8 cellular contexts compared by ENCODE assay signal in the genomic region with DNA sequence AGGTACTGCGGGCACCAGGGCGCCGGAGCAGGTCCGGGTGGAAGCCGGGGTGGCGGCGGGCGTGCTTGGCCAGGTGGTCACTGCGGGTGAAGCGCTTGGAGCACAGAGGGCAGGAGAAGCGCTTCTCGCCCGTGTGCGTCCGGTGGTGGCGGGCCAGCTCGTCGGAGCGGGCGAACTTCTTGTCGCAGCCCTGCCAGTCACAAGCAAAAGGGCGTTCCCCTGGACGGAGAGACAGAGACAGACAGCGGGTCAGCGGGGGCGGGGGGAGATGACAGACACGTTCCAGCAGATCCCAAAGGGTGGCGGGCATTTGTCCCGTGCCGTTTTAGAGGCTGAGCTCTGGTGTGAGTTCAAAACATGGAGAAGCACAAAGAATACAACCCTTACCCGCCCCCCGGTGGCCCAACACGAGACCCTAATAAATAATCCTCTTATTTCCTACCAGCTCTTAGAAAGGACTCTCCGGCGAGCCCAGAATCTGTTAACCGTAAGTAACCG. TPM values are rescaled to one million over a fixed set of nuclear protein-coding genes. Genes with fewer than 3 reads are reported as not detected.
DNase-seq lines count a peak whose midpoint lies in the region; ATAC-seq and TF ChIP-seq lines count a peak whose summit lies in the region.

No MANE protein-coding gene starts in this region.

- H3K27me3 Mint-ChIP-seq in activated T-cell treated with anti-CD3 and anti-CD28 coated beads, Interleukin-2, amount 50 U/mL, for 24 hours, result no peaks in the 10 kb centered on the region
- H3K27me3 Mint-ChIP-seq in activated T-cell treated with anti-CD3 and anti-CD28 coated beads, Interleukin-2, amount 50 U/mL, for 4 hours (ENCODE audit: low read depth), result no peaks in the 10 kb centered on the region
- peaks cover 4% of the 10 kb centered on the region for H3K27me3 Mint-ChIP-seq in progenitor cell of endocrine pancreas

- no peaks in the 10 kb centered on the region for H3K36me3 ChIP-seq in transverse colon

- peak overlapping the region; percentile 78 for H3K4me3 Mint-ChIP-seq in activated T-cell treated with anti-CD3 and anti-CD28 coated beads, Interleukin-2, amount 50 U/mL, for 24 hours
- no peak overlapping the region for H3K4me3 Mint-ChIP-seq in activated T-cell treated with anti-CD3 and anti-CD28 coated beads, Interleukin-2, amount 50 U/mL, for 4 hours
- no peak overlapping the region for H3K4me3 Mint-ChIP-seq in progenitor cell of endocrine pancreas (ENCODE audit: low read depth)

- TF ChIP-seq POLR2A in transverse colon (IDR thresholded peaks at IDR 0.05), result no peak

- TF ChIP-seq EP300 in transverse colon (IDR thresholded peaks at IDR 0.05; ENCODE audit: low read depth), result no peak

- no peak for ATAC-seq in activated T-cell treated with anti-CD3 and anti-CD28 coated beads, Interleukin-2, amount 50 U/mL, for 4 hours
- no peak for ATAC-seq in left colon

- DNase-seq in activated T-cell treated with anti-CD3 and anti-CD28 coated beads, Interleukin-2, amount 50 U/mL, for 24 hours, result no peak
- DNase-seq in activated T-cell treated with anti-CD3 and anti-CD28 coated beads, Interleukin-2, amount 50 U/mL, for 4 hours, result no peak
- DNase-seq in left colon (peak; percentile 59 to 65), transverse colon (peak; percentile 36), inferior parietal cortex (ENCODE audit: extremely low spot score) (no peak), GF-D8 (lab: John Stamatoyannopoulos, UW) (no peak), progenitor cell of endocrine pancreas (ENCODE audit: low spot score, unreplicated experiment) (no peak)

- peak overlapping the region; percentile 91 for H3K27ac Mint-ChIP-seq in activated T-cell treated with anti-CD3 and anti-CD28 coated beads, Interleukin-2, amount 50 U/mL, for 24 hours
- no peak overlapping the region for H3K27ac Mint-ChIP-seq in progenitor cell of endocrine pancreas

- H3K27me3 ChIP-seq in transverse colon, result no peaks in the 10 kb centered on the region

- peak overlapping the region in 1 of 4 donors; percentile 55 for H3K4me3 ChIP-seq in transverse colon

- peaks cover 73% of the 10 kb centered on the region for H3K4me1 Mint-ChIP-seq in activated T-cell treated with anti-CD3 and anti-CD28 coated beads, Interleukin-2, amount 50 U/mL, for 24 hours (ENCODE audit: low read depth)
- peaks cover 63% of the 10 kb centered on the region for H3K4me1 Mint-ChIP-seq in activated T-cell treated with anti-CD3 and anti-CD28 coated beads, Interleukin-2, amount 50 U/mL, for 4 hours (ENCODE audit: low read depth)
- peaks cover 4% of the 10 kb centered on the region for H3K4me1 Mint-ChIP-seq in progenitor cell of endocrine pancreas (ENCODE audit: low read depth)

- peaks cover 52 to 79% (median 75%) of the 10 kb centered on the region in 4 donors for H3K4me1 ChIP-seq in transverse colon

- H3K9me3 Mint-ChIP-seq in activated T-cell treated with anti-CD3 and anti-CD28 coated beads, Interleukin-2, amount 50 U/mL, for 24 hours, result no peaks in the 10 kb centered on the region
- H3K9me3 Mint-ChIP-seq in activated T-cell treated with anti-CD3 and anti-CD28 coated beads, Interleukin-2, amount 50 U/mL, for 4 hours, result no peaks in the 10 kb centered on the region
- H3K9me3 Mint-ChIP-seq in progenitor cell of endocrine pancreas (ENCODE audit: low read depth), result no peaks in the 10 kb centered on the region

- 78% methylated on average over 37 of the region's 37 CpGs; no CpG with 5 or more reads in 1 of the 2 donors for WGBS in transverse colon (ENCODE audit: low coverage in 1 of 2), 2 donors

- H3K36me3 Mint-ChIP-seq in activated T-cell treated with anti-CD3 and anti-CD28 coated beads, Interleukin-2, amount 50 U/mL, for 24 hours (ENCODE audit: low read depth), result peaks cover 31% of the 10 kb centered on the region
- H3K36me3 Mint-ChIP-seq in activated T-cell treated with anti-CD3 and anti-CD28 coated beads, Interleukin-2, amount 50 U/mL, for 4 hours (ENCODE audit: insufficient read depth), result peaks cover 2% of the 10 kb centered on the region
- peaks cover 1% of the 10 kb centered on the region for H3K36me3 Mint-ChIP-seq in progenitor cell of endocrine pancreas (ENCODE audit: insufficient read depth)

- H3K9me3 ChIP-seq in transverse colon, result no peaks in the 10 kb centered on the region

- H3K27ac ChIP-seq in angular gyrus (ENCODE audit: low read depth, low read length) (peak overlapping the region; percentile 35), transverse colon (peak overlapping the region; percentile 91 to 96 (median 93))

- TF ChIP-seq CTCF in transverse colon (IDR thresholded peaks at IDR 0.05), result no peak
- TF ChIP-seq CTCF in progenitor cell of endocrine pancreas (IDR thresholded peaks at IDR 0.05; ENCODE audit: unreplicated experiment), result no peak

- in situ Hi-C loops in transverse colon (cut with MboI; ENCODE audit: low pct_ligation_motif_present in 1 of 4, low pct_unique_long_range_greater_than_20kb in 1 of 4, low sequenced_read_pairs in 3 of 4), result no loop called here

- intact Hi-C loops in left colon (cut with DNase I, micrococcal nuclease), result no loop called here
- intact Hi-C loops in transverse colon (cut with DNase I; ENCODE audit: low total_unique reads), result no loop called here

RNA-seq across cellular contexts. Expression of gene REXO1, which starts 6.3 kb away (rescaled TPM):
- total RNA-seq in activated T-cell treated with anti-CD3 and anti-CD28 coated beads, Interleukin-2, amount 50 U/mL, for 4 hours, result 10 to 100 TPM; 91.5 to 95.0 (median 94.4) TPM
- total RNA-seq in left colon, result 10 to 100 TPM; 41.9 to 43.0 TPM
- total RNA-seq in transverse colon, result 10 to 100 TPM; 36.0 to 95.0 (median 56.3) TPM
- total RNA-seq in progenitor cell of endocrine pancreas, result 42.8 and 44.6 TPM in 2 replicates

RNA-seq across cellular contexts. Expression of gene KLF16, which starts 8.8 kb away (rescaled TPM):
- 10 to 100 TPM; 64.0 to 71.0 (median 69.1) TPM for total RNA-seq in activated T-cell treated with anti-CD3 and anti-CD28 coated beads, Interleukin-2, amount 50 U/mL, for 4 hours
- 10 to 100 TPM; 30.6 to 35.9 TPM for total RNA-seq in left colon
- 10 to 100 TPM in 3 of 4 donors, 1 to 10 TPM in 1; 9.0 to 18.3 (median 11.6) TPM for total RNA-seq in transverse colon
- 13.2 and 13.5 TPM in 2 replicates for total RNA-seq in progenitor cell of endocrine pancreas

RNA-seq across cellular contexts. Expression of gene ABHD17A, which starts 30.7 kb away (rescaled TPM):
- 100 to 1,000 TPM; 109 to 135 (median 117) TPM for total RNA-seq in activated T-cell treated with anti-CD3 and anti-CD28 coated beads, Interleukin-2, amount 50 U/mL, for 4 hours
- total RNA-seq in left colon, result 10 to 100 TPM; 61.5 to 63.5 TPM
- total RNA-seq in transverse colon, result 100 to 1,000 TPM in 3 of 4 donors, 10 to 100 TPM in 1; 90.0 to 179 (median 140) TPM
- total RNA-seq in progenitor cell of endocrine pancreas, result 46.5 and 48.8 TPM in 2 replicates

RNA-seq across cellular contexts. Expression of gene ATP8B3, which starts 42.5 kb away (rescaled TPM):
- total RNA-seq in activated T-cell treated with anti-CD3 and anti-CD28 coated beads, Interleukin-2, amount 50 U/mL, for 4 hours, result under 1 TPM; 0.37 to 0.66 (median 0.43) TPM
- under 1 TPM; 0.52 to 0.84 TPM for total RNA-seq in left colon
- total RNA-seq in transverse colon, result under 1 TPM in 2 of 4 donors, not detected in 2; 0.27 to 0.75 TPM
- total RNA-seq in progenitor cell of endocrine pancreas, result 3.7 and 4.1 TPM in 2 replicates

RNA-seq across cellular contexts. Expression of gene ADAT3, which starts 50.6 kb away (rescaled TPM):
- 1 to 10 TPM; 7.3 to 7.8 (median 7.7) TPM for total RNA-seq in activated T-cell treated with anti-CD3 and anti-CD28 coated beads, Interleukin-2, amount 50 U/mL, for 4 hours
- total RNA-seq in left colon (10 to 100 TPM; 19.1 to 29.1 TPM), transverse colon (10 to 100 TPM; 18.7 to 73.2 (median 30.3) TPM), progenitor cell of endocrine pancreas (14.1 and 16.2 TPM in 2 replicates)

Comparison
In these comparisons a context has a peak if more than half of its experiments do, and no peak if none do; other contexts are left out.
1. DNase-seq: peak in left colon (2 of 2) and transverse colon (single experiment); none in activated T-cell treated with anti-CD3 and anti-CD28 coated beads, Interleukin-2, amount 50 U/mL, for 24 hours (single experiment), activated T-cell treated with anti-CD3 and anti-CD28 coated beads, Interleukin-2, amount 50 U/mL, for 4 hours (single experiment), inferior parietal cortex (single experiment), GF-D8 (single experiment) and progenitor cell of endocrine pancreas (single experiment).